In the genomic region with DNA sequence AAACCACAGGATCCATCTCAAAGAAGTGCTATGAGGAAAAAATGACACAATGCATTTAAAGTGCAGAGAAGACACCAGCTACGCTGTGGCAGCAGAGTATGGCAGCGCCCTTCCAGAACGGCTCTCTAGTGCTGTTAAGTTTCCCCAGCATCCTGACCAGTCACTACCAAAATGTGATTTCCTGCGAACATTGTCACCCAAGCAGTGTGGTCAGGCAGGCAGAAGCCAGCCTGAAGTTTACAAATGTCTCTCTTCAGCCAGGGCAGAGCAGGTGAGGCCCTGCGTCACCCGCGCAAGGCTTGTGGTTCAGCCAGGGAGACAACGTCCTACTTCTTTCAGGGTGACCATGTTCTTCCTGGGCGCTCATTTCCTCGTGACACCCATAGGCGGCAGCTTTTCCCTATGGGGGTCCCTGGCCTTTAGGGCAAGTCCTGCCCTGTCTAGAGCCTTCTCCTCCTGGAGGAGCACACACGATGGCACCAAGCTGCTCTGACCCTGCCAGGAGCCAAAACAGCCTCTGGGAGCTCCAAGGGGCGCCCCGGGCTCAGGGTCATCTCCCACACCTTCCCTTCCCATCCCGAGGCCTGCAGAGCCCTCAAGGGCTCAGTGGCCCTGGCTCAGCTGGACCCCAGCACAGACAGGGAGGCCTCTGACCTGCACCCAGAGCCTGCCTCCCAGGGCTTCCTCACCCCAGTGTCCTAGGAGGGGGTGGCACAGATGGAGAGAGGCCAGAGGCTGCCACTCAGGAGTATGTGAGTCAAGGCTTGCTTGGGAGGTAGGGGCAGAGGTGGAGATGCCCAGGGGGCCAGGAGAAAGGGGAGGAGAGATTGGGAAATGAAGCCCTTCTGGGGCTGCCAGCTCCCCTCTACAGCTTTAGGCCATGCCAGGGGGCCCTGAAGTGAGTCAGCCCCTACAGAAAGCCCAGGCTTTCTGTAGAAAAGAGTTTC, we compare ENCODE assay signal across 8 cellular contexts. TPM values are rescaled to one million over a fixed set of nuclear protein-coding genes. Genes with fewer than 3 reads are reported as not detected.
A peak's percentile ranks its signal among the peaks of the same experiment; 100 is the strongest.
DNase-seq lines count a peak whose midpoint lies in the region; ATAC-seq, FAIRE-seq and TF ChIP-seq lines count a peak whose summit lies in the region.

No MANE protein-coding gene starts in this region.

- H3K9me3 Mint-ChIP-seq in stimulated activated effector memory CD8-positive, alpha-beta T cell treated with anti-CD3 and anti-CD28 coated beads, Interleukin-12 subunit alpha, Interleukin-12 subunit beta, amount 100 ng/mL, for 72 hours: no peaks in the 10 kb centered on the region

- H3F3A ChIP-seq in Loucy (ENCODE audit: low read depth): no peaks in the 10 kb centered on the region

- ATAC-seq in stimulated activated effector memory CD8-positive, alpha-beta T cell treated with anti-CD3 and anti-CD28 coated beads, Interleukin-12 subunit alpha, Interleukin-12 subunit beta, amount 100 ng/mL, for 72 hours: peak; percentile 84
- no peak for ATAC-seq in HG02840 (IDR thresholded peaks at IDR 0.05; ENCODE audit: low FRiP score, unreplicated experiment)
- no peak for ATAC-seq in GM21717 (IDR thresholded peaks at IDR 0.05; ENCODE audit: unreplicated experiment)

- FAIRE-seq in kidney (lab: Jason Lieb, UNC) (no peak), RCC 7860 (lab: Jason Lieb, UNC) (no peak)

- no peak overlapping the region for H3K4me3 ChIP-seq in Loucy (ENCODE audit: low read length, poor library complexity, severe bottlenecking)
- no peak overlapping the region for H3K4me3 ChIP-seq in kidney (ENCODE audit: low read length in 2 of 2)

- DNase-seq in activated CD8-positive, alpha-beta memory T cell treated with anti-CD3 and anti-CD28 coated beads for 48 hours (ENCODE audit: low read depth in 2 of 3, low spot score in 2 of 3): peak; percentile 28 to 35 (median 31)
- DNase-seq in kidney (no peak), RCC 7860 (ENCODE audit: low spot score) (no peak), NCI-H69 (lab: John Stamatoyannopoulos, UW) (no peak)
- peak; percentile 31 to 79 for DNase-seq in stimulated activated effector memory CD8-positive, alpha-beta T cell treated with anti-CD3 and anti-CD28 coated beads, Interleukin-12 subunit alpha, Interleukin-12 subunit beta, amount 100 ng/mL, for 72 hours (ENCODE audit: low spot score in 2 of 2)

- H4K20me1 ChIP-seq in Loucy (ENCODE audit: insufficient read depth, low read length, poor library complexity, severe bottlenecking): no peaks in the 10 kb centered on the region

- peaks cover 32% of the 10 kb centered on the region for H3K4me1 Mint-ChIP-seq in stimulated activated effector memory CD8-positive, alpha-beta T cell treated with anti-CD3 and anti-CD28 coated beads, Interleukin-12 subunit alpha, Interleukin-12 subunit beta, amount 100 ng/mL, for 72 hours

- no peaks in the 10 kb centered on the region for H3K9me2 ChIP-seq in Loucy (replicated peaks; ENCODE audit: low read depth, low read length)

- peaks cover 29% of the 10 kb centered on the region for H3K4me1 ChIP-seq in Loucy (ENCODE audit: insufficient read depth, low read length, poor library complexity, severe bottlenecking)
- peaks cover 47% of the 10 kb centered on the region in 2 donors for H3K4me1 ChIP-seq in kidney (ENCODE audit: control insufficient read depth in 1 of 2, insufficient read depth in 1 of 2, low read depth in 1 of 2, low read length in 2 of 2)

- 0 out of 2 replicates have a peak, but pooled peaks have one; percentile 18 for TF ChIP-seq CTCF in Loucy (conservative IDR thresholded peaks at IDR 0.05; ENCODE audit: low read length)
- no peak for TF ChIP-seq CTCF in kidney (IDR thresholded peaks at IDR 0.05; ENCODE audit: borderline replicate concordance, extremely low read depth, insufficient read depth)

- no peaks in the 10 kb centered on the region for H3K79me2 ChIP-seq in Loucy (ENCODE audit: insufficient read depth, low read length)

- H3K27ac Mint-ChIP-seq in stimulated activated effector memory CD8-positive, alpha-beta T cell treated with anti-CD3 and anti-CD28 coated beads, Interleukin-12 subunit alpha, Interleukin-12 subunit beta, amount 100 ng/mL, for 72 hours: peak overlapping the region; percentile 99

- H3K4me2 ChIP-seq in Loucy (ENCODE audit: low read depth, low read length, poor library complexity, severe bottlenecking): peak overlapping the region; percentile 71

- no peaks in the 10 kb centered on the region for H3K9me3 ChIP-seq in Loucy (ENCODE audit: insufficient read depth, low read depth, low read length)
- no peaks in the 10 kb centered on the region for H3K9me3 ChIP-seq in kidney (ENCODE audit: control insufficient read depth in 1 of 2, low read length in 2 of 2)

- intact Hi-C loops in kidney (cut with DNase I): no loop called here

- H3K36me3 ChIP-seq in Loucy (ENCODE audit: insufficient read depth, low read length): no peaks in the 10 kb centered on the region
- H3K36me3 ChIP-seq in kidney (ENCODE audit: control insufficient read depth in 1 of 2, insufficient read depth in 2 of 2, low read length in 2 of 2): no peaks in the 10 kb centered on the region

- H2AFZ ChIP-seq in Loucy (ENCODE audit: low read length): peak overlapping the region; percentile 77

- H3K4me3 Mint-ChIP-seq in stimulated activated effector memory CD8-positive, alpha-beta T cell treated with anti-CD3 and anti-CD28 coated beads, Interleukin-12 subunit alpha, Interleukin-12 subunit beta, amount 100 ng/mL, for 72 hours: peak overlapping the region; percentile 69

- peak overlapping the region; percentile 32 to 48 for H3K27ac ChIP-seq in kidney (ENCODE audit: low read depth in 2 of 2, low read length in 2 of 2)

- no peaks in the 10 kb centered on the region for H3K27me3 ChIP-seq in Loucy (ENCODE audit: insufficient read depth, low read length, poor library complexity, severe bottlenecking)

- H3K9ac ChIP-seq in Loucy (ENCODE audit: low read depth, low read length, poor library complexity, severe bottlenecking): peak overlapping the region; percentile 68
- peak overlapping the region in 1 of 2 donors; percentile 7 for H3K9ac ChIP-seq in kidney (ENCODE audit: low read length in 2 of 2)

- no peaks in the 10 kb centered on the region for H3K36me3 Mint-ChIP-seq in stimulated activated effector memory CD8-positive, alpha-beta T cell treated with anti-CD3 and anti-CD28 coated beads, Interleukin-12 subunit alpha, Interleukin-12 subunit beta, amount 100 ng/mL, for 72 hours

RNA-seq across cellular contexts. Expression of a gene that starts 41.9 kb away (rescaled TPM):
- total RNA-seq in kidney: 127 TPM
- polyA plus RNA-seq in kidney (ENCODE audit: insufficient read depth, low read depth, low replicate concordance): 174 TPM

Comparison
In these comparisons a context has a peak if more than half of its experiments do, and no peak if none do; other contexts are left out.
1. DNase-seq: peak in activated CD8-positive, alpha-beta memory T cell treated with anti-CD3 and anti-CD28 coated beads for 48 hours (3 of 3) and stimulated activated effector memory CD8-positive, alpha-beta T cell treated with anti-CD3 and anti-CD28 coated beads, Interleukin-12 subunit alpha, Interleukin-12 subunit beta, amount 100 ng/mL, for 72 hours (2 of 2); none in kidney (single experiment), RCC 7860 (single experiment) and NCI-H69 (single experiment).